ENCODE assay signal across 15 cellular contexts in the genomic region with DNA sequence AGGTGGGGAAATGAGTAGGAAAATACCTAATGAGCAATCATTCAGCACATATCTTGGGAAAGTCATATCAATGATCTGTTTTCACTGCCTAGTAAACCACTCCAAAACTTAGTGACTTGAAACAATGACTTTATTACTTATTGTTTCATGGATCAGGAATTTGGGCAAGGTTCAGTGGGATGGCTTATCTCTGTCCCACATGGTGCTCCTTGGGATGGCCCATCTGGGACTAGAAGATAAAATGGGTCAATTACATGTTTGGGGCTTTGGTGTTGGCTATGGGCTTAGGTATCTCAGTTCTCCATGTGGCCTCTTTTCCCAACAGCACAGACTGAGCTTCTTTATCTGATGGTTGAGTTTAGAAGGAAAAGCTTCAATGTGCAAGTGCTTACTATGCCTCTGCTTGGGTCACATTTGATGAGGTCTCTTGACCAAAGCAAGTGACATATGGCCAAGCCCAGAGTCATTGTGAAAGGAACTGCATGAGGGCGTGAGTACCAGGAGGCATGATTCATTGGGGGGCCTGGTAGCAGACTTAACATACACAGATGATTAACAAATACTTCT.
DNase-seq lines count a peak whose midpoint lies in the region; ATAC-seq and TF ChIP-seq lines count a peak whose summit lies in the region.
"Had no signal": no experiment of that assay in that cellular context is flagged by ENCODE, and none has a peak within 500 bp of the region (broad histone marks: within the 10 kb centered on the region; RNA-seq: fewer than 3 reads in every experiment).

No MANE protein-coding gene starts in this region.

- H3K36me3 ChIP-seq in MG63: no peaks in the 10 kb centered on the region
- H3K36me3 ChIP-seq: lower lobe of right lung, transverse colon had no signal

- DNase-seq in AG10803 (ENCODE audit: low read depth) (peak; percentile 27), MG63 (peak; percentile 25), fibroblast of the aortic adventitia (ENCODE audit: low read depth) (peak; percentile 30), midbrain (lab: John Stamatoyannopoulos, UW) (no peak), GM13976 (ENCODE audit: low spot score) (no peak), NCI-H1092 (lab: John Stamatoyannopoulos, UW) (no peak)
- DNase-seq: activated naive CD4-positive, alpha-beta T cell; lower lobe of right lung; naive B cell; NCI-H1694; NCI-H2227 treated with DMSO at 0.1 percent for 48 hours; stimulated activated CD4-positive, alpha-beta T cell treated with anti-CD3 and anti-CD28 coated beads, Interleukin-4, amount 100 ng/mL, for 24 hours; transverse colon had no signal

- in situ Hi-C loops in GM13976 (cut with MboI; ENCODE audit: low sequenced_read_pairs, unreplicated experiment): no loop called here

- no peaks in the 10 kb centered on the region for H3K27me3 ChIP-seq in MG63
- H3K27me3 ChIP-seq: transverse colon had no signal

- ATAC-seq in GM18511 (IDR thresholded peaks at IDR 0.05; ENCODE audit: unreplicated experiment): peak; percentile 65
- no peak for ATAC-seq in GM19455 (IDR thresholded peaks at IDR 0.05; ENCODE audit: unreplicated experiment)
- ATAC-seq: lower lobe of right lung had no signal

- no peaks in the 10 kb centered on the region; the same call in 1 of the 2 replicates for H3K9me3 ChIP-seq in MG63
- H3K9me3 ChIP-seq: lower lobe of right lung, transverse colon had no signal

- TF ChIP-seq CTCF in AG10803 (conservative IDR thresholded peaks at IDR 0.05; ENCODE audit: low read length) (no peak), fibroblast of the aortic adventitia (IDR thresholded peaks at IDR 0.05; ENCODE audit: insufficient read depth, low read length) (no peak), GM13976 (IDR thresholded peaks at IDR 0.05; ENCODE audit: borderline replicate concordance, control extremely low read depth, extremely low read depth, insufficient read depth, missing control alignments) (no peak)

- no peak overlapping the region for H3K4me3 ChIP-seq in AG10803 (ENCODE audit: low read length)
- H3K4me3 ChIP-seq in MG63: no peak overlapping the region
- H3K4me3 ChIP-seq in fibroblast of the aortic adventitia (ENCODE audit: low read depth, low read length): no peak overlapping the region
- H3K4me3 ChIP-seq: lower lobe of right lung, transverse colon had no signal

Comparison
In these comparisons a context has a peak if more than half of its experiments do, and no peak if none do; other contexts are left out.
1. DNase-seq: peak in AG10803 (single experiment), MG63 (single experiment) and fibroblast of the aortic adventitia (single experiment); none in midbrain (single experiment), GM13976 (single experiment) and NCI-H1092 (single experiment).